Comparison of ENCODE assay signal across 19 cellular contexts in the genomic region with DNA sequence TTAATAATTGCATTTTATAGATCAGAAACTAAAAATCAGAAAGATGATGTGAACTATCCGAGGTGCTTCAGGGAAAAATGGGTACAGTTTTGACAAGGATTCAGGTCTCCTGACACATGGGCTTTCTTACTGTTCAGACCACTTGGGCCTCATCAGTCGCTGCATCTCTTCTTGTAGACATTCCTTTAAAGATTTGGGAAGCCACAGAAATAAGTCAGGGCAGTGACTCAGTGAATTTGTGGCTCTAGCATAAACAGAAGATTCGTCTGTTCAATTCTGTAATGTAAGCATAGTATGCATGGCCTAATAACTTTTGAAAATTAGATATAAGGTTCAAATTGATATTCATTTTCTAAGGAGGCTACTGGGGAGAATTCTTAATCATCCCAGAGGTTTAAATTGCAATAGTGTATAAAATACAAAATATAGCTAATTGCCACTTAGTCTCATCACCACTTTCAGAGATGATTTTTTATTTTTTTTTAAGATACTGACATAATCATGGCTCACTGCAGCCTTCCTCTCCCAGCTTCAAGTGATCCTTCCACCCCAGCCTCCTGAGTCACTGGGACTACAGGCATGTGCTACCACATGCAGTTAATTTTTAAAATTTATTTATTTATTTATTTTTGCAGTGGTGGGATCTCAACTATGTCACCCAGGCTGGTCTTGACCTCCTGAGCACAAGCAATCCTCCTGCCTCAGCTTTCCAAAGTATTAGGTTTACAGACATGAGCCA. TPM values are rescaled to one million over a fixed set of nuclear protein-coding genes. Genes with fewer than 3 reads are reported as not detected.
A peak's percentile ranks its signal among the peaks of the same experiment; 100 is the strongest.
DNase-seq lines count a peak whose midpoint lies in the region; ATAC-seq, FAIRE-seq and TF ChIP-seq lines count a peak whose summit lies in the region.
"Had no signal": no experiment of that assay in that cellular context is flagged by ENCODE, and none has a peak within 500 bp of the region (broad histone marks: within the 10 kb centered on the region; RNA-seq: fewer than 3 reads in every experiment).

No MANE protein-coding gene starts in this region.

- DNase-seq in EH (ENCODE audit: low read depth), result peak; percentile 79
- DNase-seq in M059J (ENCODE audit: low read depth), result peak; percentile 87
- DNase-seq in dedifferentiated amniotic fluid mesenchymal stem cell (ENCODE audit: extremely low spot score), result peak; percentile 39
- peak; percentile 73 for DNase-seq in non-pigmented ciliary epithelial cell (ENCODE audit: low read depth)
- DNase-seq in HTR-8/SVneo (ENCODE audit: insufficient read length, low spot score), result no peak
- DNase-seq in omental fat pad (ENCODE audit: low spot score), result no peak
- DNase-seq: activated gamma-delta T cell; aorta; DMS79; esophagus squamous epithelium; left ventricle myocardium inferior; NCI-H187 treated with DMSO at 0.1 percent for 48 hours; stimulated activated CD4-positive, alpha-beta T cell treated with anti-CD3 and anti-CD28 coated beads, Interleukin-4, amount 100 ng/mL, for 1 hour; stimulated activated CD8-positive, alpha-beta memory T cell treated with anti-CD3 and anti-CD28 coated beads, Interleukin-4, amount 100 ng/mL, for 48 hours; T-helper 2 cell had no signal

- TF ChIP-seq CTCF in omental fat pad (IDR thresholded peaks at IDR 0.05), result no peak

- FAIRE-seq in HTR-8/SVneo (lab: Jason Lieb, UNC), result no peak

- no peak for ATAC-seq in omental fat pad (ENCODE audit: low FRiP score)
- no peak for ATAC-seq in GM19397 (IDR thresholded peaks at IDR 0.05; ENCODE audit: unreplicated experiment)
- no peak for ATAC-seq in GM21619 (IDR thresholded peaks at IDR 0.05; ENCODE audit: unreplicated experiment)
- ATAC-seq: Right ventricle myocardium inferior had no signal

RNA-seq across cellular contexts. Expression of gene RASEF, which starts 48.9 kb away (rescaled TPM):
- 2.5 TPM in 2 replicates for total RNA-seq in M059J (2014; rRNA removed; shearing (Covaris generic))
- total RNA-seq in omental fat pad, result 1 to 10 TPM in 2 of 4 donors, under 1 TPM in 2; 0.12 to 1.6 (median 0.65) TPM
- total RNA-seq: osteocyte had no signal

Comparison
In these comparisons a context has a peak if more than half of its experiments do, and no peak if none do; other contexts are left out.
1. DNase-seq: peak in EH (single experiment), M059J (single experiment), dedifferentiated amniotic fluid mesenchymal stem cell (single experiment) and non-pigmented ciliary epithelial cell (single experiment); none in HTR-8/SVneo (single experiment) and omental fat pad (single experiment).